ENCODE assay signal across 8 cellular contexts in the genomic region with DNA sequence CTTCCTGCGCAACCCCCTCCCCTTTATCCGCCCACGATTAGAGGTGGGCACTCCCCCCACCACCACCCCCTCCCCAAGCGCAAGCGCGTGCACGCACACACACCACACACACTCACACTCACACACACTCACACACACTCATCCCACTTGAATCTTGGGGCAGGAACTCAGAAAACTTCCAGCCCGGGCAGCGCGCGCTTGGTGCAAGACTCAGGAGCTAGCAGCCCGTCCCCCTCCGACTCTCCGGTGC. TPM values are rescaled to one million over a fixed set of nuclear protein-coding genes. Genes with fewer than 3 reads are reported as not detected.
A peak's percentile ranks its signal among the peaks of the same experiment; 100 is the strongest.
DNase-seq lines count a peak whose midpoint lies in the region; ATAC-seq and TF ChIP-seq lines count a peak whose summit lies in the region.

Gene HMGA2, plus strand, starts transcription at position 170 of the 250 bp plus-strand sequence. CDS start 788 bp downstream, outside the sequence.

- H3K9ac ChIP-seq in SK-N-MC (ENCODE audit: insufficient read length), result peak within 1 kb of the TSS; percentile 77

- TF ChIP-seq CTCF in fibroblast of pulmonary artery (IDR thresholded peaks at IDR 0.05; ENCODE audit: low read length, missing control alignments) (no peak), ovary (IDR thresholded peaks at IDR 0.05) (no peak)

- H3K4me1 ChIP-seq in ovary (ENCODE audit: insufficient read depth), result peaks cover 3% of the 10 kb centered on the region

- ATAC-seq in GM18498 (IDR thresholded peaks at IDR 0.05; ENCODE audit: unreplicated experiment) (no peak), HG02610 (IDR thresholded peaks at IDR 0.05; ENCODE audit: unreplicated experiment) (no peak)

- H3K4me3 ChIP-seq in GM08714 (ENCODE audit: low read length) (peak within 1 kb of the TSS; percentile 40), SK-N-MC (peak within 1 kb of the TSS; percentile 90), fibroblast of pulmonary artery (replicated peaks; ENCODE audit: low read depth, low read length) (peak within 1 kb of the TSS; percentile 82), ovary (peak within 1 kb of the TSS; percentile 54)

- DNase-seq in SK-N-MC (ENCODE audit: low read depth, low spot score) (no peak), fibroblast of pulmonary artery (ENCODE audit: low read depth) (peak; percentile 81), ovary (peak in 4 of 5 donors; percentile 25 to 47 (median 34)), GM19240 (ENCODE audit: insufficient read length, low spot score) (no peak), NCI-H1417 (lab: John Stamatoyannopoulos, UW) (no peak)

- TF ChIP-seq EP300 in ovary (IDR thresholded peaks at IDR 0.05), result no peak

- TF ChIP-seq POLR2A in ovary (IDR thresholded peaks at IDR 0.05), result no peak

- intact Hi-C loops in ovary (cut with DNase I), result no loop called here

- no peaks in the 10 kb centered on the region for H3K9me3 ChIP-seq in SK-N-MC (ENCODE audit: low read depth, low read length)
- H3K9me3 ChIP-seq in ovary, result no peaks in the 10 kb centered on the region

- H3K36me3 ChIP-seq in SK-N-MC (ENCODE audit: insufficient read depth, low read length), result no peaks in the 10 kb centered on the region
- H3K36me3 ChIP-seq in ovary, result no peaks in the 10 kb centered on the region

- no peaks in the 10 kb centered on the region for H3K27me3 ChIP-seq in ovary

- H3K27ac ChIP-seq in SK-N-MC (peak within 1 kb of the TSS; percentile 58), ovary (no peak within 1 kb of the TSS)

- 0 to 1% (median 1%) methylated on average over 14 of the region's 14 CpGs for WGBS in ovary, 3 donors

RNA-seq across cellular contexts. Expression of gene HMGA2, which starts in this region (rescaled TPM):
- total RNA-seq in ovary, result 1 to 10 TPM in 5 of 7 donors, under 1 TPM in 2; 0.47 to 1.8 (median 1.2) TPM
- under 1 TPM; 0.25 to 0.76 TPM for polyA plus RNA-seq in ovary

Comparison
In these comparisons a context has a peak if more than half of its experiments do, and no peak if none do; other contexts are left out.
1. H3K4me3 ChIP-seq: peak in every context shown above with its lines; median percentile 90 in SK-N-MC; 82 in fibroblast of pulmonary artery; 54 in ovary; 40 in GM08714.
2. DNase-seq: peak in fibroblast of pulmonary artery (single experiment) and ovary (4 of 5); none in SK-N-MC (single experiment), GM19240 (single experiment) and NCI-H1417 (0 of 3).